ENCODE assay signal across 1 cellular context in genomic region chr12:29072631-29073030, GRCh38.
A peak's percentile ranks its signal among the peaks of the same experiment; 100 is the strongest.
TF ChIP-seq lines count a peak whose summit lies in the region.

No MANE protein-coding gene starts in this region.

TF ChIP-seq in SK-N-SH treated with all-trans-retinoic acid at 6 μM for 48 hours, 23 proteins besides CTCF, POLR2A, EP300 and RAD21:
- TF ChIP-seq, protein P1, sequence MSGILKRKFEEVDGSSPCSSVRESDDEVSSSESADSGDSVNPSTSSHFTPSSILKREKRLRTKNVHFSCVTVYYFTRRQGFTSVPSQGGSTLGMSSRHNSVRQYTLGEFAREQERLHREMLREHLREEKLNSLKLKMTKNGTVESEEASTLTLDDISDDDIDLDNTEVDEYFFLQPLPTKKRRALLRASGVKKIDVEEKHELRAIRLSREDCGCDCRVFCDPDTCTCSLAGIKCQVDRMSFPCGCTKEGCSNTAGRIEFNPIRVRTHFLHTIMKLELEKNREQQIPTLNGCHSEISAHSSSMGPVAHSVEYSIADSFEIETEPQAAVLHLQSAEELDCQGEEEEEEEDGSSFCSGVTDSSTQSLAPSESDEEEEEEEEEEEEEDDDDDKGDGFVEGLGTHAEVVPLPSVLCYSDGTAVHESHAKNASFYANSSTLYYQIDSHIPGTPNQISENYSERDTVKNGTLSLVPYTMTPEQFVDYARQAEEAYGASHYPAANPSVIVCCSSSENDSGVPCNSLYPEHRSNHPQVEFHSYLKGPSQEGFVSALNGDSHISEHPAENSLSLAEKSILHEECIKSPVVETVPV (CRISPR knock-in tag; IDR thresholded peaks at IDR 0.05), result no peak
- peak; percentile 84 for TF ChIP-seq ZNF70 (CRISPR knock-in tag; IDR thresholded peaks at IDR 0.05)
